Comparison of ENCODE assay signal across 10 cellular contexts in genomic region chr2:44237221-44237620, GRCh38. TPM values are rescaled to one million over a fixed set of nuclear protein-coding genes. Genes with fewer than 3 reads are reported as not detected.
DNase-seq lines count a peak whose midpoint lies in the region; ATAC-seq lines count a peak whose summit lies in the region.
"Had no signal": no experiment of that assay in that cellular context is flagged by ENCODE, and none has a peak within 500 bp of the region (broad histone marks: within the 10 kb centered on the region; RNA-seq: fewer than 3 reads in every experiment).

No MANE protein-coding gene starts in this region.

- peaks cover 16% of the 10 kb centered on the region for H3K4me1 Mint-ChIP-seq in activated T-helper 1 cell treated with anti-CD3 and anti-CD28 coated beads, Interleukin-12 subunit alpha, Interleukin-12 subunit beta, Interleukin-2, Interleukin-4 antibody, amounts not matched to agents 30 ng/mL and 10 ng/mL and 1 ng/mL, durations not matched to agents 14 hours and 24 hours and 36 hours (ENCODE audit: low read depth)

- no peak overlapping the region for H3K27ac Mint-ChIP-seq in activated T-helper 1 cell treated with anti-CD3 and anti-CD28 coated beads, Interleukin-12 subunit alpha, Interleukin-12 subunit beta, Interleukin-2, Interleukin-4 antibody, amounts not matched to agents 30 ng/mL and 10 ng/mL and 1 ng/mL, durations not matched to agents 14 hours and 24 hours and 36 hours
- H3K27ac Mint-ChIP-seq: dendritic cell treated with granulocyte-macrophage colony-stimulating factor and Interleukin-4, amounts not matched to agents 40 ng/mL and 50 ng/mL, for 4 days had no signal

- intact Hi-C loops in activated T-helper 1 cell treated with anti-CD3 and anti-CD28 coated beads, Interleukin-12 subunit alpha, Interleukin-12 subunit beta, Interleukin-2, Interleukin-4 antibody, amounts not matched to agents 30 ng/mL and 10 ng/mL and 1 ng/mL, durations not matched to agents 14 hours and 24 hours and 36 hours (cut with micrococcal nuclease), result loop anchor here (2.0 kb wide), 1 partner anchor 68 kb away; the partner anchor contains the start of gene PPM1B

- H3K36me3 Mint-ChIP-seq in activated T-helper 1 cell treated with anti-CD3 and anti-CD28 coated beads, Interleukin-12 subunit alpha, Interleukin-12 subunit beta, Interleukin-2, Interleukin-4 antibody, amounts not matched to agents 30 ng/mL and 10 ng/mL and 1 ng/mL, durations not matched to agents 14 hours and 24 hours and 36 hours (ENCODE audit: low read depth), result peaks cover 2% of the 10 kb centered on the region

- DNase-seq in stimulated activated CD4-positive, alpha-beta T cell treated with anti-CD3 and anti-CD28 coated beads, Interleukin-2, amount 100 ng/mL, for 4 hours (ENCODE audit: low read depth), result peak; percentile 4
- DNase-seq in stimulated activated CD4-positive, alpha-beta T cell treated with anti-CD3 and anti-CD28 coated beads, Interleukin-2, amount 100 ng/mL, for 48 hours, result no peak
- DNase-seq in activated T-helper 1 cell treated with anti-CD3 and anti-CD28 coated beads, Interleukin-12 subunit alpha, Interleukin-12 subunit beta, Interleukin-2, Interleukin-4 antibody, amounts not matched to agents 30 ng/mL and 10 ng/mL and 1 ng/mL, durations not matched to agents 14 hours and 24 hours and 36 hours (ENCODE audit: low spot score), result peak; percentile 10
- DNase-seq in NCI-H1694 (lab: John Stamatoyannopoulos, UW), result no peak
- DNase-seq in HuH-7.5 (ENCODE audit: low spot score), result no peak
- DNase-seq in HUDEP-2 (lab: John Stamatoyannopoulos, UW; ENCODE audit: unreplicated experiment in 76 of 76), result no peak
- DNase-seq: nucleus accumbens had no signal

- H3K4me3 Mint-ChIP-seq in activated T-helper 1 cell treated with anti-CD3 and anti-CD28 coated beads, Interleukin-12 subunit alpha, Interleukin-12 subunit beta, Interleukin-2, Interleukin-4 antibody, amounts not matched to agents 30 ng/mL and 10 ng/mL and 1 ng/mL, durations not matched to agents 14 hours and 24 hours and 36 hours, result no peak overlapping the region
- H3K4me3 Mint-ChIP-seq: dendritic cell treated with granulocyte-macrophage colony-stimulating factor and Interleukin-4, amounts not matched to agents 40 ng/mL and 50 ng/mL, for 4 days had no signal

- ATAC-seq in HG03159 (IDR thresholded peaks at IDR 0.05; ENCODE audit: unreplicated experiment) (peak; percentile 74), HG02798 (IDR thresholded peaks at IDR 0.05; ENCODE audit: poor library complexity, unreplicated experiment) (no peak)

- H3K9me3 Mint-ChIP-seq in activated T-helper 1 cell treated with anti-CD3 and anti-CD28 coated beads, Interleukin-12 subunit alpha, Interleukin-12 subunit beta, Interleukin-2, Interleukin-4 antibody, amounts not matched to agents 30 ng/mL and 10 ng/mL and 1 ng/mL, durations not matched to agents 14 hours and 24 hours and 36 hours, result no peaks in the 10 kb centered on the region
- H3K9me3 Mint-ChIP-seq: dendritic cell treated with granulocyte-macrophage colony-stimulating factor and Interleukin-4, amounts not matched to agents 40 ng/mL and 50 ng/mL, for 4 days had no signal

- H3K27me3 Mint-ChIP-seq in activated T-helper 1 cell treated with anti-CD3 and anti-CD28 coated beads, Interleukin-12 subunit alpha, Interleukin-12 subunit beta, Interleukin-2, Interleukin-4 antibody, amounts not matched to agents 30 ng/mL and 10 ng/mL and 1 ng/mL, durations not matched to agents 14 hours and 24 hours and 36 hours (ENCODE audit: insufficient read depth), result no peaks in the 10 kb centered on the region
- H3K27me3 Mint-ChIP-seq: dendritic cell treated with granulocyte-macrophage colony-stimulating factor and Interleukin-4, amounts not matched to agents 40 ng/mL and 50 ng/mL, for 4 days had no signal

RNA-seq across cellular contexts. Expression of gene SLC3A1, which starts 38.1 kb away (rescaled TPM):
- total RNA-seq in activated T-helper 1 cell treated with anti-CD3 and anti-CD28 coated beads, Interleukin-12 subunit alpha, Interleukin-12 subunit beta, Interleukin-2, Interleukin-4 antibody, amounts not matched to agents 30 ng/mL and 10 ng/mL and 1 ng/mL, durations not matched to agents 14 hours and 24 hours and 36 hours, result not detected in 2 replicates

Comparison
In these comparisons a context has a peak if more than half of its experiments do, and no peak if none do; other contexts are left out.
1. DNase-seq: peak in stimulated activated CD4-positive, alpha-beta T cell treated with anti-CD3 and anti-CD28 coated beads, Interleukin-2, amount 100 ng/mL, for 4 hours (single experiment) and activated T-helper 1 cell treated with anti-CD3 and anti-CD28 coated beads, Interleukin-12 subunit alpha, Interleukin-12 subunit beta, Interleukin-2, Interleukin-4 antibody, amounts not matched to agents 30 ng/mL and 10 ng/mL and 1 ng/mL, durations not matched to agents 14 hours and 24 hours and 36 hours (single experiment); none in stimulated activated CD4-positive, alpha-beta T cell treated with anti-CD3 and anti-CD28 coated beads, Interleukin-2, amount 100 ng/mL, for 48 hours (0 of 2), NCI-H1694 (single experiment), HuH-7.5 (single experiment) and HUDEP-2 (0 of 76).